8 cellular contexts compared by ENCODE assay signal in the genomic region with DNA sequence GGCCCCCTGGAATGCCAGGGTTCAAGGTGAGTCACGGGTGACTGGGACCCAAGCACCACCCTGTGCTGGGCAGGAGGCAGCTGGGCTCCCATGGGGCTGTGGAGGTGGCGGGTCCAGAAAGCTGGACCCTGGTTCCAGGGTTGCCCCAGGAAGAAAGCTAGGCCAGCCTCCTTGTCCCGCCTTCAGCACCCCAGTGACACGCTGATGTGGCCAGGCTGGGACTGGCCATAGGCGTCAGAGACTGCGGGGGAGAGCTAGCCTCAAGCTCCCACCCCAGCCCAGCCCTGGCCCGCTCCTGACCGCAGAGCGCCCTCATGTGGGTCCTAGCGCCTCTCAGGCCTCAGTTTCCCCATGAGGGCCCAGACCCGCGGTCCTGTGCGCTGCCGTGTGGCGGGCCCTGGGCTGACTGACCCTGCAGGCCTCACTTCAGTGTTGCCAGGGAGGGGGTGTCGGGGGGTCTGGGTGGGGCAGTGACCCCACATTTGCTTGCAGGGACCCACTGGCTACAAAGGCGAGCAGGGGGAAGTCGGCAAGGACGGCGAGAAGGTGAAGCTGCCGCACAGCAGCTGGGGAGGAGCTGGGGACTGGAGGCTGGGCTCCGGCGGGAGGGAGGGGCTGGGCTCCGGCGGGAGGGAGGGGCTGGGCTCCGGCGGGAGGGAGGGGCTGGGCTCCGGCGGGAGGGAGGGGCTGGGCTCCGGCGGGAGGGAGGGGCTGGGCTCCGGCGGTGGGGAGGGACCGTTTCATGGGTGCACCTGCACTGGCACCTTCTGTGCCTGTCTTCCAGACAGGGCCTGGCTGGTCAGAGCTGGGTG. TPM values are rescaled to one million over a fixed set of nuclear protein-coding genes. Genes with fewer than 3 reads are reported as not detected.
DNase-seq lines count a peak whose midpoint lies in the region; ATAC-seq and TF ChIP-seq lines count a peak whose summit lies in the region.

No MANE protein-coding gene starts in this region.

- H3K4me1 ChIP-seq in uterus (peaks cover 5 to 7% of the 10 kb centered on the region in 2 donors), suprapubic skin (peaks cover 19% of the 10 kb centered on the region)

- H3K27ac Mint-ChIP-seq in activated T-cell treated with anti-CD3 and anti-CD28 coated beads, Interleukin-2, amount 50 U/mL, for 24 hours, result no peak overlapping the region
- no peak overlapping the region for H3K27ac Mint-ChIP-seq in activated naive CD4-positive, alpha-beta T cell treated with anti-CD3 and anti-CD28 coated beads, Interleukin-2, amount 10 ng/mL, durations not matched to agents 7 days and 5 days

- H3K27me3 Mint-ChIP-seq in activated T-cell treated with anti-CD3 and anti-CD28 coated beads, Interleukin-2, amount 50 U/mL, for 24 hours, result peaks cover 6% of the 10 kb centered on the region
- peaks cover 18% of the 10 kb centered on the region for H3K27me3 Mint-ChIP-seq in activated naive CD4-positive, alpha-beta T cell treated with anti-CD3 and anti-CD28 coated beads, Interleukin-2, amount 10 ng/mL, durations not matched to agents 7 days and 5 days

- intact Hi-C loops in uterus (cut with DNase I; ENCODE audit: low total_unique reads), result no loop called here

- CTCF ChIA-PET in activated naive CD4-positive, alpha-beta T cell treated with anti-CD3 and anti-CD28 coated beads, Interleukin-2, amount 10 ng/mL, durations not matched to agents 7 days and 5 days (lab: Charles Lee), result interaction anchor here (0.8 kb wide), 1 partner anchor 16 kb away, joined by 3 read pairs; no protein-coding TSS in a partner anchor

- no peak for ATAC-seq in HG03520 (IDR thresholded peaks at IDR 0.05; ENCODE audit: unreplicated experiment)

- TF ChIP-seq POLR2A in uterus (IDR thresholded peaks at IDR 0.05) (no peak), suprapubic skin (IDR thresholded peaks at IDR 0.05) (no peak)

- H3K36me3 ChIP-seq in uterus, result no peaks in the 10 kb centered on the region
- H3K36me3 ChIP-seq in suprapubic skin, result no peaks in the 10 kb centered on the region

- peak; percentile 26 for DNase-seq in activated T-cell treated with anti-CD3 and anti-CD28 coated beads for 1 hour (ENCODE audit: low read depth)
- no peak for DNase-seq in activated T-cell treated with anti-CD3 and anti-CD28 coated beads, Interleukin-2, amount 50 U/mL, for 24 hours
- DNase-seq in NCI-H774 (lab: John Stamatoyannopoulos, UW), result peak; percentile 36
- peak; percentile 65 for DNase-seq in activated naive CD4-positive, alpha-beta T cell treated with anti-CD3 and anti-CD28 coated beads, Interleukin-2, amount 10 ng/mL, durations not matched to agents 7 days and 5 days
- peak; percentile 85 for DNase-seq in left kidney (ENCODE audit: low read depth, low spot score)
- DNase-seq in uterus, result peak in 1 of 2 donors; percentile 80
- DNase-seq in suprapubic skin (ENCODE audit: low spot score in 2 of 2), result no peak

- TF ChIP-seq CTCF in uterus (IDR thresholded peaks at IDR 0.05) (no peak), suprapubic skin (IDR thresholded peaks at IDR 0.05) (no peak)

- WGBS in suprapubic skin, result no CpG with 5 or more reads among the region's 34 CpGs

- no peak for TF ChIP-seq EP300 in suprapubic skin (IDR thresholded peaks at IDR 0.05)

- no peaks in the 10 kb centered on the region for H3K4me1 Mint-ChIP-seq in activated T-cell treated with anti-CD3 and anti-CD28 coated beads, Interleukin-2, amount 50 U/mL, for 24 hours (ENCODE audit: low read depth)
- peaks cover 4% of the 10 kb centered on the region for H3K4me1 Mint-ChIP-seq in activated naive CD4-positive, alpha-beta T cell treated with anti-CD3 and anti-CD28 coated beads, Interleukin-2, amount 10 ng/mL, durations not matched to agents 7 days and 5 days

- no peaks in the 10 kb centered on the region for H3K9me3 ChIP-seq in uterus
- H3K9me3 ChIP-seq in suprapubic skin, result no peaks in the 10 kb centered on the region

- H3K36me3 Mint-ChIP-seq in activated T-cell treated with anti-CD3 and anti-CD28 coated beads, Interleukin-2, amount 50 U/mL, for 24 hours (ENCODE audit: low read depth), result no peaks in the 10 kb centered on the region
- no peaks in the 10 kb centered on the region for H3K36me3 Mint-ChIP-seq in activated naive CD4-positive, alpha-beta T cell treated with anti-CD3 and anti-CD28 coated beads, Interleukin-2, amount 10 ng/mL, durations not matched to agents 7 days and 5 days

- H3K9me3 Mint-ChIP-seq in activated T-cell treated with anti-CD3 and anti-CD28 coated beads, Interleukin-2, amount 50 U/mL, for 24 hours, result no peaks in the 10 kb centered on the region
- H3K9me3 Mint-ChIP-seq in activated naive CD4-positive, alpha-beta T cell treated with anti-CD3 and anti-CD28 coated beads, Interleukin-2, amount 10 ng/mL, durations not matched to agents 7 days and 5 days, result no peaks in the 10 kb centered on the region

- no peak overlapping the region for H3K4me3 Mint-ChIP-seq in activated T-cell treated with anti-CD3 and anti-CD28 coated beads, Interleukin-2, amount 50 U/mL, for 24 hours
- H3K4me3 Mint-ChIP-seq in activated naive CD4-positive, alpha-beta T cell treated with anti-CD3 and anti-CD28 coated beads, Interleukin-2, amount 10 ng/mL, durations not matched to agents 7 days and 5 days, result no peak overlapping the region

- H3K4me3 ChIP-seq in uterus, result peak overlapping the region; percentile 29 to 37
- no peak overlapping the region for H3K4me3 ChIP-seq in suprapubic skin

- no peaks in the 10 kb centered on the region for H3K27me3 ChIP-seq in uterus
- H3K27me3 ChIP-seq in suprapubic skin, result no peaks in the 10 kb centered on the region

- H3K27ac ChIP-seq in uterus (peak overlapping the region; percentile 68 to 81), suprapubic skin (no peak overlapping the region)

RNA-seq across cellular contexts. Expression of gene COL9A3, which starts 7.8 kb away (rescaled TPM):
- 10 to 100 TPM in 2 of 4 donors, 1 to 10 TPM in 1, under 1 TPM in 1; 0.59 to 75.4 (median 16.3) TPM for total RNA-seq in uterus
- total RNA-seq in suprapubic skin, result 10 to 100 TPM in 1 of 4 donors, 1 to 10 TPM in 3; 6.1 to 11.3 (median 8.1) TPM

RNA-seq across cellular contexts. Expression of gene OGFR, which starts 20.0 kb away (rescaled TPM):
- total RNA-seq in uterus (10 to 100 TPM; 16.5 to 48.7 (median 31.2) TPM), suprapubic skin (10 to 100 TPM; 32.1 to 54.1 (median 42.5) TPM)

RNA-seq across cellular contexts. Expression of gene MRGBP, which starts 28.4 kb away (rescaled TPM):
- total RNA-seq in uterus, result 10 to 100 TPM in 2 of 4 donors, 1 to 10 TPM in 2; 2.6 to 19.1 (median 10.3) TPM
- total RNA-seq in suprapubic skin, result 10 to 100 TPM in 3 of 4 donors, 1 to 10 TPM in 1; 10.0 to 13.3 (median 11.7) TPM

RNA-seq across cellular contexts. Expression of gene TCFL5, which starts 36.9 kb away (rescaled TPM):
- 10 to 100 TPM in 3 of 4 donors, 1 to 10 TPM in 1; 5.3 to 20.0 (median 14.2) TPM for total RNA-seq in uterus
- total RNA-seq in suprapubic skin, result 10 to 100 TPM in 2 of 4 donors, 1 to 10 TPM in 2; 9.0 to 20.3 (median 12.7) TPM

Comparison
In these comparisons a context has a peak if more than half of its experiments do, and no peak if none do; other contexts are left out.
1. DNase-seq: peak in activated T-cell treated with anti-CD3 and anti-CD28 coated beads for 1 hour (single experiment), NCI-H774 (single experiment), activated naive CD4-positive, alpha-beta T cell treated with anti-CD3 and anti-CD28 coated beads, Interleukin-2, amount 10 ng/mL, durations not matched to agents 7 days and 5 days (single experiment) and left kidney (single experiment); none in activated T-cell treated with anti-CD3 and anti-CD28 coated beads, Interleukin-2, amount 50 U/mL, for 24 hours (single experiment) and suprapubic skin (0 of 2).